8 cellular contexts compared by ENCODE assay signal in the genomic region with DNA sequence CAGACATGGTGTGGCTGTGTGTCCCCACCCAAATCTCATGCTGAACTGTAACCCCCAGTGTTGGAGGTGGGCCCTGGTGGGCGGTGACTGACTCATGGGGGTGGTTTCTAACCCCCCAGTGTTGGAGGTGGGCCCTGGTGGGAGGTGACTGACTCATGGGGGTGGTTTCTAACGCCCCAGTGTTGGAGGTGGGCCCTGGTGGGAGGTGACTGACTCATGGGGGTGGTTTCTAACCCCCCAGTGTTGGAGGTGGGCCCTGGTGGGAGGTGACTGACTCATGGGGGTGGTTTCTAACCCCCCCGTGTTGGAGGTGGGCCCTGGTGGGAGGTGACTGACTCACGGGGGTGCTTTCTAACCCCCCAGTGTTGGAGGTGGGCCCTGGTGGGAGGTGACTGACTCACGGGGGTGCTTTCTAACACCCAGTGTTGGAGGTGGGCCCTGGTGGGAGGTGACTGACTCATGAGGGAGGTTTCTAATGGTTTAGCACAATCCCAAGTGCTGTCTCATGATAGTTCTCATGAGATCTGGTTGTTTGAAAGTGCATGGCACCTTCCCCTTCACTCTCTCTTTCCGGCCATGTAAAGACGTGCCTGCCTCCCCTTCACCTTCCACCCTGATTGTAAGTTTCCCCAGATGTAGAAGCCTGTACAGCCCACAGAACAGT.
A peak's percentile ranks its signal among the peaks of the same experiment; 100 is the strongest.
DNase-seq lines count a peak whose midpoint lies in the region; TF ChIP-seq lines count a peak whose summit lies in the region.
"Not testable (repeated sequence)": the region's sequence is repeated elsewhere in the genome, so short reads cannot be mapped to it uniquely, and the experiment has no call there.

No MANE protein-coding gene starts in this region.

- not testable (repeated sequence) for H3K4me3 Mint-ChIP-seq in activated naive CD8-positive, alpha-beta T cell treated with anti-CD3 and anti-CD28 coated beads for 36 hours; nephron progenitor cell

- not testable (repeated sequence) for H3K9me3 Mint-ChIP-seq in activated naive CD8-positive, alpha-beta T cell treated with anti-CD3 and anti-CD28 coated beads for 36 hours; nephron progenitor cell

- POLR2A ChIA-PET in AG04450 (lab: Yijun Ruan, JAX) = interaction anchor here (0.8 kb wide), 1 partner anchor 13 kb away, joined by 3 read pairs; no protein-coding TSS in a partner anchor

- not testable (repeated sequence) for H3K27me3 Mint-ChIP-seq in activated naive CD8-positive, alpha-beta T cell treated with anti-CD3 and anti-CD28 coated beads for 36 hours; nephron progenitor cell (ENCODE audit: low read depth, poor library complexity)

- not testable (repeated sequence) for H3K36me3 Mint-ChIP-seq in activated naive CD8-positive, alpha-beta T cell treated with anti-CD3 and anti-CD28 coated beads for 36 hours; nephron progenitor cell (ENCODE audit: low read depth)

- not testable (repeated sequence) for H3K4me3 ChIP-seq in AG04450 (ENCODE audit: low read depth, low read length); MG63

- peak overlapping the region; percentile 84 for H3K27ac ChIP-seq in AG04450 (ENCODE audit: low read depth, low read length)

- peaks cover 10% of the 10 kb centered on the region for H3K4me1 Mint-ChIP-seq in activated naive CD8-positive, alpha-beta T cell treated with anti-CD3 and anti-CD28 coated beads for 36 hours
- peaks cover 73% of the 10 kb centered on the region for H3K4me1 Mint-ChIP-seq in nephron progenitor cell

- not testable (repeated sequence) for H3K27ac Mint-ChIP-seq in activated naive CD8-positive, alpha-beta T cell treated with anti-CD3 and anti-CD28 coated beads for 36 hours
- peak overlapping the region; percentile 52 for H3K27ac Mint-ChIP-seq in nephron progenitor cell

- CTCF ChIA-PET in AG04450 (lab: Charles Lee) = not testable (repeated sequence)

- not testable (repeated sequence) for H3K27me3 ChIP-seq in AG04450 (ENCODE audit: control insufficient read depth, insufficient read depth, low read length); MG63

- not testable (repeated sequence) for TF ChIP-seq CTCF in AG04450 (IDR thresholded peaks at IDR 0.05; ENCODE audit: low read depth, low read length); nephron progenitor cell (IDR thresholded peaks at IDR 0.05)

- DNase-seq in AG04450 (ENCODE audit: low read depth, low spot score) (peak; percentile 42), MG63 (peak; percentile 85), fibroblast of peridontal ligament (ENCODE audit: extremely low read depth) (peak; percentile 60)
- DNase-seq in activated CD8-positive, alpha-beta memory T cell treated with anti-CD3 and anti-CD28 coated beads for 4 hours (ENCODE audit: low read depth in 2 of 2) = peak; percentile 9 to 24
- peak; percentile 34 for DNase-seq in activated naive CD8-positive, alpha-beta T cell treated with anti-CD3 and anti-CD28 coated beads for 36 hours
- not testable (repeated sequence) for DNase-seq in nephron progenitor cell
- DNase-seq in stimulated activated CD4-positive, alpha-beta T cell treated with anti-CD3 and anti-CD28 coated beads, Interleukin-1b, Interleukin-23, amount 100 ng/mL, for 48 hours = peak; percentile 26
- DNase-seq in stimulated activated naive CD4-positive, alpha-beta T cell treated with Interleukin-2 at 50 U/mL for 16 hours (lab: John Stamatoyannopoulos, UW) = peak; percentile 55

- H3K36me3 ChIP-seq in MG63 = not testable (repeated sequence)

- not testable (repeated sequence) for H3K9me3 ChIP-seq in AG04450 (ENCODE audit: control insufficient read depth, insufficient read depth, low read length); MG63
